In genomic region chr12:98440165-98440581, GRCh38 we compare ENCODE assay signal across 10 cellular contexts.
DNase-seq lines count a peak whose midpoint lies in the region; TF ChIP-seq lines count a peak whose summit lies in the region.
"Had no signal": no experiment of that assay in that cellular context is flagged by ENCODE, and none has a peak within 500 bp of the region (broad histone marks: within the 10 kb centered on the region; RNA-seq: fewer than 3 reads in every experiment).

No MANE protein-coding gene starts in this region.

- in situ Hi-C loops in astrocyte of the cerebellum (cut with HindIII; ENCODE audit: low sequenced_read_pairs): no loop called here

- H3K4me3 Mint-ChIP-seq in activated CD4-positive, alpha-beta T cell treated with anti-CD3 and anti-CD28 coated beads, Interleukin-2, amount 10 ng/mL, durations not matched to agents 24 days and 14 days: no peak overlapping the region
- no peak overlapping the region for H3K4me3 Mint-ChIP-seq in type B pancreatic cell
- H3K4me3 Mint-ChIP-seq: B cell had no signal

- H3K27ac Mint-ChIP-seq in activated CD4-positive, alpha-beta T cell treated with anti-CD3 and anti-CD28 coated beads, Interleukin-2, amount 10 ng/mL, durations not matched to agents 24 days and 14 days: no peak overlapping the region
- peak overlapping the region; percentile 18 for H3K27ac Mint-ChIP-seq in type B pancreatic cell
- H3K27ac Mint-ChIP-seq: B cell had no signal

- H3K4me3 ChIP-seq in astrocyte of the cerebellum (ENCODE audit: low read depth, low read length): no peak overlapping the region
- H3K4me3 ChIP-seq: suprapubic skin had no signal

- TF ChIP-seq CTCF in astrocyte of the cerebellum (IDR thresholded peaks at IDR 0.05; ENCODE audit: low read depth, low read length, missing control alignments): no peak
- no peak for TF ChIP-seq CTCF in type B pancreatic cell (conservative IDR thresholded peaks at IDR 0.05)

- H3K9me3 Mint-ChIP-seq in activated CD4-positive, alpha-beta T cell treated with anti-CD3 and anti-CD28 coated beads, Interleukin-2, amount 10 ng/mL, durations not matched to agents 24 days and 14 days: no peaks in the 10 kb centered on the region
- H3K9me3 Mint-ChIP-seq in type B pancreatic cell: peaks cover 4% of the 10 kb centered on the region

- H3K4me1 Mint-ChIP-seq in activated CD4-positive, alpha-beta T cell treated with anti-CD3 and anti-CD28 coated beads, Interleukin-2, amount 10 ng/mL, durations not matched to agents 24 days and 14 days: peaks cover 7% of the 10 kb centered on the region
- H3K4me1 Mint-ChIP-seq in type B pancreatic cell (ENCODE audit: unreplicated experiment): peaks cover 10% of the 10 kb centered on the region
- H3K4me1 Mint-ChIP-seq: B cell had no signal

- H3K36me3 Mint-ChIP-seq in activated CD4-positive, alpha-beta T cell treated with anti-CD3 and anti-CD28 coated beads, Interleukin-2, amount 10 ng/mL, durations not matched to agents 24 days and 14 days (ENCODE audit: low read depth): no peaks in the 10 kb centered on the region
- H3K36me3 Mint-ChIP-seq in type B pancreatic cell: no peaks in the 10 kb centered on the region

- peak; percentile 32 for DNase-seq in activated CD4-positive, alpha-beta T cell treated with anti-CD3 and anti-CD28 coated beads for 48 hours
- DNase-seq in activated CD4-positive, alpha-beta T cell treated with anti-CD3 and anti-CD28 coated beads, Interleukin-2, amount 10 ng/mL, durations not matched to agents 24 days and 14 days: no peak
- DNase-seq in astrocyte of the cerebellum (ENCODE audit: low read depth): peak; percentile 71
- DNase-seq in kidney glomerular epithelial cell (lab: John Stamatoyannopoulos, UW): peak; percentile 35
- DNase-seq in type B pancreatic cell (ENCODE audit: extremely low spot score, unreplicated experiment): no peak
- DNase-seq in NCI-H82 treated with DMSO at 0.1 percent for 48 hours (lab: John Stamatoyannopoulos, UW; ENCODE audit: unreplicated experiment): no peak
- no peak for DNase-seq in NCI-H526 (lab: John Stamatoyannopoulos, UW)
- DNase-seq in activated CD4-positive, CD25-positive, alpha-beta regulatory T cell (lab: John Stamatoyannopoulos, UW): no peak

- H3K27me3 Mint-ChIP-seq in activated CD4-positive, alpha-beta T cell treated with anti-CD3 and anti-CD28 coated beads, Interleukin-2, amount 10 ng/mL, durations not matched to agents 24 days and 14 days: peaks cover 37% of the 10 kb centered on the region
- peaks cover 10% of the 10 kb centered on the region for H3K27me3 Mint-ChIP-seq in type B pancreatic cell

- intact Hi-C loops in activated CD4-positive, alpha-beta T cell treated with anti-CD3 and anti-CD28 coated beads, Interleukin-2, amount 10 ng/mL, durations not matched to agents 24 days and 14 days (cut with micrococcal nuclease): no loop called here

Comparison
In these comparisons a context has a peak if more than half of its experiments do, and no peak if none do; other contexts are left out.
1. DNase-seq: peak in activated CD4-positive, alpha-beta T cell treated with anti-CD3 and anti-CD28 coated beads for 48 hours (single experiment), astrocyte of the cerebellum (single experiment) and kidney glomerular epithelial cell (single experiment); none in activated CD4-positive, alpha-beta T cell treated with anti-CD3 and anti-CD28 coated beads, Interleukin-2, amount 10 ng/mL, durations not matched to agents 24 days and 14 days (single experiment), type B pancreatic cell (single experiment), NCI-H82 treated with DMSO at 0.1 percent for 48 hours (single experiment), NCI-H526 (0 of 2) and activated CD4-positive, CD25-positive, alpha-beta regulatory T cell (0 of 4).